ENCODE assay signal across 30 cellular contexts in the genomic region with DNA sequence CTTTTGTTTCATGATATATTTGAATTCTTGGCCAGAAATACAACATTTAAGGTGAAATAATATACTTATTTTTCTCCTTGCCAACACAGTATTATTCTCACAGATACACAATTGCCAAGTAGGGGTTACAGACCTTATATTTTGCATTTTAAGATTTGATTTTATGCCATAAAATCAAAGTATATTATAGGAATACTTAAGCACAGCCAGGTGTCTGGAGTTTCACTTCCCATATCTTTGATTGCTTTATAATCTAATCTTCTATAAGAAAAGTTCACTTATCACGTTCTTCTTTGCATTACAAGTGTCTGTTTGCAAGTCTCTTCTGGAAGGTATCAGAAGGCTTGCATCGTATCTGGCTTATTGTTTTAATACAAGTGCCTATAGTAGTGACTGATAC.
"Had no signal": no experiment of that assay in that cellular context is flagged by ENCODE, and none has a peak within 500 bp of the region (broad histone marks: within the 10 kb centered on the region; RNA-seq: fewer than 3 reads in every experiment).

No MANE protein-coding gene starts in this region.

- H3K79me2 ChIP-seq: hepatocyte had no signal

- H3K36me3 Mint-ChIP-seq: activated naive CD4-positive, alpha-beta T cell treated with anti-CD3 and anti-CD28 coated beads, Interleukin-2, amount 50 U/mL, for 24 hours; activated naive CD8-positive, alpha-beta T cell treated with anti-CD3 and anti-CD28 coated beads for 36 hours had no signal

- DNase-seq: activated B cell treated with CpG ODN at 0.5 μM for 24 hours; activated CD4-positive, alpha-beta T cell treated with anti-CD3 and anti-CD28 coated beads for 48 hours; activated CD4-positive, alpha-beta T cell treated with anti-CD3 and anti-CD28 coated beads, Interleukin-2, amount 50 U/mL, for 1 hour; activated CD4-positive, alpha-beta T cell treated with anti-CD3 and anti-CD28 coated beads, Interleukin-2, amount 50 U/mL, for 48 hours; activated CD8-positive, alpha-beta memory T cell treated with anti-CD3 and anti-CD28 coated beads for 24 hours; activated CD8-positive, alpha-beta T cell treated with anti-CD3 and anti-CD28 coated beads for 36 hours; activated effector memory CD4-positive, alpha-beta T cell treated with Interleukin-2 at 50 U/mL for 16 hours; activated naive CD4-positive, alpha-beta T cell treated with anti-CD3 and anti-CD28 coated beads for 36 hours; activated naive CD8-positive, alpha-beta T cell treated with anti-CD3 and anti-CD28 coated beads for 36 hours; activated naive CD8-positive, alpha-beta T cell treated with anti-CD3 and anti-CD28 coated beads, Interleukin-2, amount 50 U/mL, for 24 hours; activated T-cell treated with anti-CD3 and anti-CD28 coated beads, Interleukin-2, amount 50 U/mL, for 4 hours; brain microvascular endothelial cell; cortex of kidney; dermis blood vessel endothelial cell; effector CD4-positive, alpha-beta T cell; effector memory CD8-positive, alpha-beta T cell; erythroblast; heart right ventricle; T-helper 17 cell; T1000; WERI-Rb-1 had no signal

- H3K27me3 Mint-ChIP-seq: activated B cell treated with CpG ODN at 0.5 μM for 24 hours; activated CD8-positive, alpha-beta T cell treated with anti-CD3 and anti-CD28 coated beads for 36 hours; activated naive CD4-positive, alpha-beta T cell treated with anti-CD3 and anti-CD28 coated beads, Interleukin-2, amount 50 U/mL, for 24 hours; activated naive CD8-positive, alpha-beta T cell treated with anti-CD3 and anti-CD28 coated beads for 36 hours; activated T-helper 17 cell treated with anti-CD3 and anti-CD28 coated beads, Interleukin-2, amount 50 U/mL, for 72 hours; central memory CD8-positive, alpha-beta T cell; effector memory CD8-positive, alpha-beta T cell; T-helper 17 cell had no signal

- H3K4me3 Mint-ChIP-seq: activated B cell treated with CpG ODN at 0.5 μM for 24 hours; activated CD8-positive, alpha-beta T cell treated with anti-CD3 and anti-CD28 coated beads for 36 hours; activated naive CD4-positive, alpha-beta T cell treated with anti-CD3 and anti-CD28 coated beads for 36 hours; activated naive CD4-positive, alpha-beta T cell treated with anti-CD3 and anti-CD28 coated beads, Interleukin-2, amount 50 U/mL, for 24 hours; activated naive CD8-positive, alpha-beta T cell treated with anti-CD3 and anti-CD28 coated beads for 36 hours; activated naive CD8-positive, alpha-beta T cell treated with anti-CD3 and anti-CD28 coated beads, Interleukin-2, amount 50 U/mL, for 24 hours; activated T-cell treated with anti-CD3 and anti-CD28 coated beads, Interleukin-2, amount 50 U/mL, for 4 hours; activated T-helper 17 cell treated with anti-CD3 and anti-CD28 coated beads, Interleukin-2, amount 50 U/mL, for 72 hours; central memory CD8-positive, alpha-beta T cell; effector memory CD8-positive, alpha-beta T cell; T-helper 17 cell; T-helper 2 cell treated with Interferon-gamma antibody and Interleukin-4, amounts not matched to agents 5 μg/mL and 100 μg/mL, for 36 hours had no signal

- H3K27me3 ChIP-seq: brain microvascular endothelial cell, esophagus muscularis mucosa, foreskin keratinocyte, gastroesophageal sphincter, heart right ventricle, hepatocyte had no signal

- H3K4me3 ChIP-seq: esophagus muscularis mucosa, gastroesophageal sphincter, heart right ventricle, hepatocyte had no signal

- H3K27ac ChIP-seq: brain microvascular endothelial cell, esophagus muscularis mucosa, foreskin keratinocyte, gastroesophageal sphincter, heart right ventricle, hepatocyte, WERI-Rb-1 had no signal

- ATAC-seq: activated CD4-positive, CD25-positive, alpha-beta regulatory T cell treated with anti-CD3 and anti-CD28 coated beads, Interleukin-2, amount 50 U/mL, for 24 hours; activated CD8-positive, alpha-beta T cell treated with anti-CD3 and anti-CD28 coated beads for 36 hours; activated naive CD8-positive, alpha-beta T cell treated with anti-CD3 and anti-CD28 coated beads, Interleukin-2, amount 50 U/mL, for 24 hours; activated T-cell treated with anti-CD3 and anti-CD28 coated beads, Interleukin-2, amount 50 U/mL, for 4 hours; activated T-helper 17 cell treated with anti-CD3 and anti-CD28 coated beads, Interleukin-2, amount 50 U/mL, for 72 hours; effector memory CD8-positive, alpha-beta T cell; gastroesophageal sphincter; heart right ventricle; T-helper 17 cell had no signal

- H3K9me3 ChIP-seq: esophagus muscularis mucosa, gastroesophageal sphincter, heart right ventricle had no signal

- H3K36me3 ChIP-seq: brain microvascular endothelial cell, esophagus muscularis mucosa, gastroesophageal sphincter, heart right ventricle, WERI-Rb-1 had no signal

- H3K27ac Mint-ChIP-seq: activated B cell treated with CpG ODN at 0.5 μM for 24 hours; activated CD8-positive, alpha-beta T cell treated with anti-CD3 and anti-CD28 coated beads for 36 hours; activated naive CD4-positive, alpha-beta T cell treated with anti-CD3 and anti-CD28 coated beads for 36 hours; activated naive CD4-positive, alpha-beta T cell treated with anti-CD3 and anti-CD28 coated beads, Interleukin-2, amount 50 U/mL, for 24 hours; activated naive CD8-positive, alpha-beta T cell treated with anti-CD3 and anti-CD28 coated beads for 36 hours; activated naive CD8-positive, alpha-beta T cell treated with anti-CD3 and anti-CD28 coated beads, Interleukin-2, amount 50 U/mL, for 24 hours; activated T-helper 17 cell treated with anti-CD3 and anti-CD28 coated beads, Interleukin-2, amount 50 U/mL, for 72 hours; effector memory CD8-positive, alpha-beta T cell; T-helper 17 cell; T-helper 2 cell treated with Interferon-gamma antibody and Interleukin-4, amounts not matched to agents 5 μg/mL and 100 μg/mL, for 36 hours had no signal

- H3K9me3 Mint-ChIP-seq: activated B cell treated with CpG ODN at 0.5 μM for 24 hours; activated CD8-positive, alpha-beta T cell treated with anti-CD3 and anti-CD28 coated beads for 36 hours; activated naive CD4-positive, alpha-beta T cell treated with anti-CD3 and anti-CD28 coated beads for 36 hours; activated naive CD4-positive, alpha-beta T cell treated with anti-CD3 and anti-CD28 coated beads, Interleukin-2, amount 50 U/mL, for 24 hours; activated naive CD8-positive, alpha-beta T cell treated with anti-CD3 and anti-CD28 coated beads for 36 hours; activated naive CD8-positive, alpha-beta T cell treated with anti-CD3 and anti-CD28 coated beads, Interleukin-2, amount 50 U/mL, for 24 hours; activated T-cell treated with anti-CD3 and anti-CD28 coated beads, Interleukin-2, amount 50 U/mL, for 4 hours; activated T-helper 17 cell treated with anti-CD3 and anti-CD28 coated beads, Interleukin-2, amount 50 U/mL, for 72 hours; central memory CD8-positive, alpha-beta T cell; T-helper 2 cell treated with Interferon-gamma antibody and Interleukin-4, amounts not matched to agents 5 μg/mL and 100 μg/mL, for 36 hours had no signal

- H3K4me2 ChIP-seq: hepatocyte had no signal

- H2AFZ ChIP-seq: hepatocyte had no signal

- H3K4me1 Mint-ChIP-seq: activated B cell treated with CpG ODN at 0.5 μM for 24 hours; activated naive CD4-positive, alpha-beta T cell treated with anti-CD3 and anti-CD28 coated beads, Interleukin-2, amount 50 U/mL, for 24 hours; activated naive CD8-positive, alpha-beta T cell treated with anti-CD3 and anti-CD28 coated beads for 36 hours; activated naive CD8-positive, alpha-beta T cell treated with anti-CD3 and anti-CD28 coated beads, Interleukin-2, amount 50 U/mL, for 24 hours; activated T-helper 17 cell treated with anti-CD3 and anti-CD28 coated beads, Interleukin-2, amount 50 U/mL, for 72 hours; central memory CD8-positive, alpha-beta T cell had no signal

- H3K4me1 ChIP-seq: esophagus muscularis mucosa, foreskin keratinocyte, gastroesophageal sphincter, heart right ventricle had no signal
